ENCODE assay signal across 1 cellular context in the genomic region with DNA sequence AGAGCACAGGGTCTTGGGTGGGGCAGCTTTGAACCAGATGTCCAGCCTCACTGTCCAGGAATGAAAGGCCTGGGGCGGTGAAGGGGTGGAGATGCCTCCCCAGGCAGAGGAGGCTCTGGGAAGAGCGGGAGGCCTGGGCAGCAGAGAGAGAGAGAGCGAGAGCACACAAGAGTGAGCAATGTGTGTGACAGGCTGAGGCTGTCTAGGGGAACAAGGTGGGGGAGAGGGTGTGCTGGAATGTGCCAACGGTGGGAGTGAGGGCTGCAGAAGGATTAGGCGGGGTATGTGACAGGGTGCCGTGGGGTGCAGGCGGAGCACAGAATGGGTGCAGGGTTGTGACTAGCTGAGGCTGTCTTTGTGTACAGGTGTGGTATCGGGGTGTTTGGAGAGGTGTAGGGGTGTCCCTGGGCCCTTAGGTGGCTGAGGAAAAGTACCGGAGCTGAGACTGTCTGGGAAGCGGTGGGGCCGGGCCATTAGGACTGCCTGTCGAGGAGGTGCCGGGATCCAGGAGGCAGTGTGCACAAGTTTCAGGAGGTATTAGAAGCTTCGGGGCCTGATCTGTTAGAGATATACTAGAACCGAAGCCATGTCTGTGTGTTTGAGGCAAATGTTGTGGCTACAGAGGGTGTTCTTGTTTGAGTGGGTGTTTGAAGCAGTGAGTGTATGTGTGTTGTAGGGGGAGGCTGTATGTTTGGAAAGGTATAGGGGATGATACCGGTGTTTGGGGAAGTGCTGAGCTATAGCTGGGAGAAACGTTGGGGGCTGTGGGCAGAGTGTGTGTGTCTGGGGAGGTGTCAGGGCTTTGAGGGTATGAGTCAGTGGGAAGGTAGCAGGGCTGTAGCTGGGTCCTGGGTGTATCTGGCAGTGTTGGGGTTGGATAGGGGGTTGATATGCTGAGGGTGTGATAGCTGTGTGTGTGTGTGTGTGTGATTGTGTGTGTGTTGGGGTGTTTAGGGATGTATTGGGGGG.
TF ChIP-seq lines count a peak whose summit lies in the region.

No MANE protein-coding gene starts in this region.

TF ChIP-seq in K562, 482 proteins besides CTCF, POLR2A, EP300 and RAD21 (continued from another document):
- TF ChIP-seq, protein P1, sequence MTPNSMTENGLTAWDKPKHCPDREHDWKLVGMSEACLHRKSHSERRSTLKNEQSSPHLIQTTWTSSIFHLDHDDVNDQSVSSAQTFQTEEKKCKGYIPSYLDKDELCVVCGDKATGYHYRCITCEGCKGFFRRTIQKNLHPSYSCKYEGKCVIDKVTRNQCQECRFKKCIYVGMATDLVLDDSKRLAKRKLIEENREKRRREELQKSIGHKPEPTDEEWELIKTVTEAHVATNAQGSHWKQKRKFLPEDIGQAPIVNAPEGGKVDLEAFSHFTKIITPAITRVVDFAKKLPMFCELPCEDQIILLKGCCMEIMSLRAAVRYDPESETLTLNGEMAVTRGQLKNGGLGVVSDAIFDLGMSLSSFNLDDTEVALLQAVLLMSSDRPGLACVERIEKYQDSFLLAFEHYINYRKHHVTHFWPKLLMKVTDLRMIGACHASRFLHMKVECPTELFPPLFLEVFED (CRISPR knock-in tag; conservative IDR thresholded peaks at IDR 0.05), result 0 out of 2 replicates have a peak, but pooled peaks have one; percentile 39
- TF ChIP-seq FOSL1 (tag; conservative IDR thresholded peaks at IDR 0.05), result 0 out of 2 replicates have a peak, but pooled peaks have one; percentile 21
- peak; percentile 49; the same call in 1 of the 2 replicates for TF ChIP-seq EGR1 (conservative IDR thresholded peaks at IDR 0.05)
- TF ChIP-seq ELF4 (CRISPR knock-in tag; IDR thresholded peaks at IDR 0.05), result peak; percentile 27; the same call in 1 of the 2 replicates
- TF ChIP-seq, protein P2, sequence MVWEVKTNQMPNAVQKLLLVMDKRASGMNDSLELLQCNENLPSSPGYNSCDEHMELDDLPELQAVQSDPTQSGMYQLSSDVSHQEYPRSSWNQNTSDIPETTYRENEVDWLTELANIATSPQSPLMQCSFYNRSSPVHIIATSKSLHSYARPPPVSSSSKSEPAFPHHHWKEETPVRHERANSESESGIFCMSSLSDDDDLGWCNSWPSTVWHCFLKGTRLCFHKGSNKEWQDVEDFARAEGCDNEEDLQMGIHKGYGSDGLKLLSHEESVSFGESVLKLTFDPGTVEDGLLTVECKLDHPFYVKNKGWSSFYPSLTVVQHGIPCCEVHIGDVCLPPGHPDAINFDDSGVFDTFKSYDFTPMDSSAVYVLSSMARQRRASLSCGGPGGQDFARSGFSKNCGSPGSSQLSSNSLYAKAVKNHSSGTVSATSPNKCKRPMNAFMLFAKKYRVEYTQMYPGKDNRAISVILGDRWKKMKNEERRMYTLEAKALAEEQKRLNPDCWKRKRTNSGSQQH (CRISPR knock-in tag; IDR thresholded peaks at IDR 0.05), result 0 out of 2 replicates have a peak, but pooled peaks have one; percentile 19
- TF ChIP-seq, protein P3, sequence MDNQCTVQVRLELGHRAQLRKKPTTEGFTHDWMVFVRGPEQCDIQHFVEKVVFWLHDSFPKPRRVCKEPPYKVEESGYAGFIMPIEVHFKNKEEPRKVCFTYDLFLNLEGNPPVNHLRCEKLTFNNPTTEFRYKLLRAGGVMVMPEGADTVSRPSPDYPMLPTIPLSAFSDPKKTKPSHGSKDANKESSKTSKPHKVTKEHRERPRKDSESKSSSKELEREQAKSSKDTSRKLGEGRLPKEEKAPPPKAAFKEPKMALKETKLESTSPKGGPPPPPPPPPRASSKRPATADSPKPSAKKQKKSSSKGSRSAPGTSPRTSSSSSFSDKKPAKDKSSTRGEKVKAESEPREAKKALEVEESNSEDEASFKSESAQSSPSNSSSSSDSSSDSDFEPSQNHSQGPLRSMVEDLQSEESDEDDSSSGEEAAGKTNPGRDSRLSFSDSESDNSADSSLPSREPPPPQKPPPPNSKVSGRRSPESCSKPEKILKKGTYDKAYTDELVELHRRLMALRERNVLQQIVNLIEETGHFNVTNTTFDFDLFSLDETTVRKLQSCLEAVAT (IDR thresholded peaks at IDR 0.05), result peak in 1 of 2 experiments; percentile 13; a peak in 1 of 4 replicates
- TF ChIP-seq HDAC2 (IDR thresholded peaks at IDR 0.05), result no peak
- no peak for TF ChIP-seq DIDO1 (tag; IDR thresholded peaks at IDR 0.05; ENCODE audit: low read depth)
- no peak for TF ChIP-seq PHB2 (IDR thresholded peaks at IDR 0.05; ENCODE audit: low read depth)
- no peak for TF ChIP-seq RBM15 (IDR thresholded peaks at IDR 0.05; ENCODE audit: insufficient read depth, low read length)
- TF ChIP-seq, protein P4, sequence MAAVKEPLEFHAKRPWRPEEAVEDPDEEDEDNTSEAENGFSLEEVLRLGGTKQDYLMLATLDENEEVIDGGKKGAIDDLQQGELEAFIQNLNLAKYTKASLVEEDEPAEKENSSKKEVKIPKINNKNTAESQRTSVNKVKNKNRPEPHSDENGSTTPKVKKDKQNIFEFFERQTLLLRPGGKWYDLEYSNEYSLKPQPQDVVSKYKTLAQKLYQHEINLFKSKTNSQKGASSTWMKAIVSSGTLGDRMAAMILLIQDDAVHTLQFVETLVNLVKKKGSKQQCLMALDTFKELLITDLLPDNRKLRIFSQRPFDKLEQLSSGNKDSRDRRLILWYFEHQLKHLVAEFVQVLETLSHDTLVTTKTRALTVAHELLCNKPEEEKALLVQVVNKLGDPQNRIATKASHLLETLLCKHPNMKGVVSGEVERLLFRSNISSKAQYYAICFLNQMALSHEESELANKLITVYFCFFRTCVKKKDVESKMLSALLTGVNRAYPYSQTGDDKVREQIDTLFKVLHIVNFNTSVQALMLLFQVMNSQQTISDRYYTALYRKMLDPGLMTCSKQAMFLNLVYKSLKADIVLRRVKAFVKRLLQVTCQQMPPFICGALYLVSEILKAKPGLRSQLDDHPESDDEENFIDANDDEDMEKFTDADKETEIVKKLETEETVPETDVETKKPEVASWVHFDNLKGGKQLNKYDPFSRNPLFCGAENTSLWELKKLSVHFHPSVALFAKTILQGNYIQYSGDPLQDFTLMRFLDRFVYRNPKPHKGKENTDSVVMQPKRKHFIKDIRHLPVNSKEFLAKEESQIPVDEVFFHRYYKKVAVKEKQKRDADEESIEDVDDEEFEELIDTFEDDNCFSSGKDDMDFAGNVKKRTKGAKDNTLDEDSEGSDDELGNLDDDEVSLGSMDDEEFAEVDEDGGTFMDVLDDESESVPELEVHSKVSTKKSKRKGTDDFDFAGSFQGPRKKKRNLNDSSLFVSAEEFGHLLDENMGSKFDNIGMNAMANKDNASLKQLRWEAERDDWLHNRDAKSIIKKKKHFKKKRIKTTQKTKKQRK (IDR thresholded peaks at IDR 0.05; ENCODE audit: borderline replicate concordance, low read depth, low read length), result no peak
- TF ChIP-seq, protein P5, sequence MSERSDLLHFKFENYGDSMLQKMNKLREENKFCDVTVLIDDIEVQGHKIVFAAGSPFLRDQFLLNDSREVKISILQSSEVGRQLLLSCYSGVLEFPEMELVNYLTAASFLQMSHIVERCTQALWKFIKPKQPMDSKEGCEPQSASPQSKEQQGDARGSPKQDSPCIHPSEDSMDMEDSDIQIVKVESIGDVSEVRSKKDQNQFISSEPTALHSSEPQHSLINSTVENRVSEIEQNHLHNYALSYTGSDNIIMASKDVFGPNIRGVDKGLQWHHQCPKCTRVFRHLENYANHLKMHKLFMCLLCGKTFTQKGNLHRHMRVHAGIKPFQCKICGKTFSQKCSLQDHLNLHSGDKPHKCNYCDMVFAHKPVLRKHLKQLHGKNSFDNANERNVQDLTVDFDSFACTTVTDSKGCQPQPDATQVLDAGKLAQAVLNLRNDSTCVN (CRISPR knock-in tag; IDR thresholded peaks at IDR 0.05), result 0 out of 2 replicates have a peak, but pooled peaks have one; percentile 21
- no peak for TF ChIP-seq DPF2 (IDR thresholded peaks at IDR 0.05)
- TF ChIP-seq SPI1 (IDR thresholded peaks at IDR 0.05; ENCODE audit: borderline replicate concordance, low read depth, low read length), result peak; percentile 76
- no peak for TF ChIP-seq ZNF57 (CRISPR knock-in tag; IDR thresholded peaks at IDR 0.05)
- TF ChIP-seq CBFA2T3 (IDR thresholded peaks at IDR 0.05), result peak; percentile 21; the same call in 1 of the 2 replicates
